Comparison of ENCODE assay signal across 1 cellular context in the genomic region with DNA sequence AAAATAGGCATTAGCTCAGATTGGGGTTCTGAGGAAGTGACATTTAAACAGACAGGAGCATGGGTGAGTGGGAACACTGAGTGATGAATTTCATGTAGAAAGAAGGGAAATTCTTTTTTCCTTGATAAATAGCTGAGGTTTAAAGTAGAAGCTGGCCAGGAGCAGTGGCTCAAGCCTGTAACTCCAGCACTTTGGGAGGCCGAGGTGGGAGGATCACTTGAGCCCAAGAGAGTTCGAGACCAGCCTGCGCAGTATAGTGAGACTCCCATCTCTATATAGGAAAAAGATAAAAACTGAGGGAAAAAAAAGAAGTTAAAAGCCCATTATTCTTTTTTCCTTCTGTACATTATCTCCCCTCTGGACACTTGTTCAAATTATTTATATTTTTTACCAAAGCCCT.
TF ChIP-seq lines count a peak whose summit lies in the region.

No MANE protein-coding gene starts in this region.

TF ChIP-seq in K562, 482 proteins besides CTCF, POLR2A, EP300 and RAD21:
- TF ChIP-seq CHCHD3 (CRISPR knock-in tag; IDR thresholded peaks at IDR 0.05) (no peak), SPI1 (IDR thresholded peaks at IDR 0.05; ENCODE audit: borderline replicate concordance, low read depth, low read length) (0 out of 2 replicates have a peak, but pooled peaks have one; percentile 24)
